ENCODE assay signal across 11 cellular contexts in genomic region chr2:127453392-127454171, GRCh38. TPM values are rescaled to one million over a fixed set of nuclear protein-coding genes. Genes with fewer than 3 reads are reported as not detected.
DNase-seq lines count a peak whose midpoint lies in the region; ATAC-seq, FAIRE-seq and TF ChIP-seq lines count a peak whose summit lies in the region.
"Had no signal": no experiment of that assay in that cellular context is flagged by ENCODE, and none has a peak within 500 bp of the region (broad histone marks: within the 10 kb centered on the region; RNA-seq: fewer than 3 reads in every experiment).

No MANE protein-coding gene starts in this region.

- H3K27me3 ChIP-seq in colonic mucosa = no peaks in the 10 kb centered on the region
- no peaks in the 10 kb centered on the region for H3K27me3 ChIP-seq in psoas muscle (ENCODE audit: insufficient read depth in 3 of 3, low read length in 2 of 3)

- H3K4me3 ChIP-seq in colonic mucosa (no peak overlapping the region), psoas muscle (no peak overlapping the region)

- no peak overlapping the region for H3K27ac ChIP-seq in colonic mucosa
- H3K27ac ChIP-seq in psoas muscle = no peak overlapping the region

- ATAC-seq in psoas muscle = no peak

- DNase-seq in NCI-H748 (lab: John Stamatoyannopoulos, UW; ENCODE audit: unreplicated experiment) = peak; percentile 7
- DNase-seq in NCI-H748 treated with DMSO at 0.1 percent for 48 hours (lab: John Stamatoyannopoulos, UW) = no peak
- peak; percentile 20 for DNase-seq in M059J (ENCODE audit: low read depth)
- DNase-seq in colonic mucosa = no peak
- no peak for DNase-seq in psoas muscle
- DNase-seq in urothelium cell line (ENCODE audit: low spot score) = no peak
- DNase-seq in UCSD-AML1 (lab: John Stamatoyannopoulos, UW; ENCODE audit: unreplicated experiment) = no peak
- DNase-seq in activated CD4-positive, alpha-beta T cell treated with anti-CD3 and anti-CD28 coated beads, Interleukin-2, amount 50 U/mL, for 4 hours = no peak
- DNase-seq: activated CD4-positive, alpha-beta memory T cell treated with anti-CD3 and anti-CD28 coated beads, Interleukin-2, amount 10 ng/mL, durations not matched to agents 7 days and 5 days; trophoblast cell had no signal

- H3K36me3 ChIP-seq in colonic mucosa (no peaks in the 10 kb centered on the region), psoas muscle (ENCODE audit: insufficient read depth in 1 of 2, low read depth in 1 of 2) (peaks cover 0 to 15% of the 10 kb centered on the region in 2 donors)

- no peaks in the 10 kb centered on the region for H3K9me3 ChIP-seq in colonic mucosa
- no peaks in the 10 kb centered on the region for H3K9me3 ChIP-seq in psoas muscle

- FAIRE-seq in urothelium cell line (lab: Jason Lieb, UNC) = no peak

- TF ChIP-seq CTCF in colonic mucosa (IDR thresholded peaks at IDR 0.05) (peak; percentile 14), psoas muscle (IDR thresholded peaks at IDR 0.05) (peak; percentile 18)

- intact Hi-C loops in colonic mucosa (cut with DNase I) = no loop called here
- intact Hi-C loops in psoas muscle (cut with DNase I) = no loop called here

- no peaks in the 10 kb centered on the region for H3K4me1 ChIP-seq in colonic mucosa
- H3K4me1 ChIP-seq in psoas muscle = no peaks in the 10 kb centered on the region

- 82 to 92% (median 86%) methylated on average over 8 of the region's 8 CpGs for WGBS in psoas muscle, 3 donors

- H3K9ac ChIP-seq in colonic mucosa (ENCODE audit: low read depth in 2 of 2, low read length in 2 of 2) = no peak overlapping the region

RNA-seq across cellular contexts. Expression of gene PROC, which starts 35.4 kb away (rescaled TPM):
- 0.64 and 1.6 TPM in 2 replicates for total RNA-seq in M059J (2014; rRNA removed; shearing (Covaris generic))
- total RNA-seq in colonic mucosa (1 to 10 TPM in 1 of 2 donors, under 1 TPM in 1; 0.96 to 3.4 TPM), psoas muscle (under 1 TPM in 1 of 4 donors, not detected in 3; 0.60 TPM)
- under 1 TPM in 1 of 3 donors, not detected in 2; 0.05 TPM for polyA plus RNA-seq in psoas muscle
- total RNA-seq: activated CD4-positive, alpha-beta memory T cell treated with anti-CD3 and anti-CD28 coated beads, Interleukin-2, amount 10 ng/mL, durations not matched to agents 7 days and 5 days had no signal
- polyA plus RNA-seq: AG04450 had no signal

Comparison
In these comparisons a context has a peak if more than half of its experiments do, and no peak if none do; other contexts are left out.
1. DNase-seq: peak in NCI-H748 (single experiment) and M059J (single experiment); none in NCI-H748 treated with DMSO at 0.1 percent for 48 hours (single experiment), colonic mucosa (single experiment), psoas muscle (0 of 2), urothelium cell line (single experiment), UCSD-AML1 (single experiment) and activated CD4-positive, alpha-beta T cell treated with anti-CD3 and anti-CD28 coated beads, Interleukin-2, amount 50 U/mL, for 4 hours (0 of 2).